ENCODE assay signal across 1 cellular context in the genomic region with DNA sequence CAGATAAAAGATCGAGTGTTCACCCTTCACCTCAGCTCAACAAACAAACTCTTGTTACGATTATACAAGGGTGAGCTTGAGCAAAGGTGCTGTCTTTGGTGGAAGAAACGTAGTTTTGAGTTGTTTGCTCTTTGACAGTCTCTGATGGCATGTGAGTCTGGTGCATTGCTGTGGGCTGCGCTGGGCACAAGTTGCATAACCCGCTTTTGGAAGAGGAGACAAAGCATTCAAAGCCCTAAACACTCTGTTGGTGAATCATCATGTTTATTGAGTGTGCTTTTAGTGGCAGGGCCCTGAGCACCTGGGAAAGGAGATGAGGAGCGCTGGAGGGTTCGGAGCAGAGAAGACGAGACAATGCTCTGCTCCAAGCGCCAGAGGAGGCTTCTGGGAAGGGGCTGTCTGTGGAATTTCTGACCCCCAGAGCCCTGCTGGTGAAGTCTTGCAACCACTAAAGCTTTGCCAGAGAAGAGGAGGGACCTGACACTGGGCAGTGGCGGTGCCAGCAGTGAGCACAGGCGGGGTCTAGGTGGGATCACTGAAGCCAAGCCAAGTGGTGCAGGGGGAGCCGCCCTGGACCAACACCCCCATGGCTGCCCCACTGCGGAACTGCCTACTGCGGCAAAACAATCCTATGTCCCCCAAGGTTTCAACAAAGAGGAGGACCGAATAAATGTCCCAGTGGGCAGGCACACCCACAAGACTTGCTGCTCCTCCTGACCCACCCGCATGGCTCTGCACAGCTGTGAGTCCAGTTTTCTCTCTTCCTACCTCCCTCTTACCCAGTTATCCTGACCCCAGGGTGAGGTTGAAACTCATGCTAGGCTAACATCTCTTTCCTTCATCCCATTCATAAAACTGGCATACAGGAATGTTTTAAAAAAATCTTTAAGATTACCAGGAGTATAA.
TF ChIP-seq lines count a peak whose summit lies in the region.

No MANE protein-coding gene starts in this region.

TF ChIP-seq in HepG2, 621 proteins besides CTCF, POLR2A, EP300 and RAD21 (continued from another document and continues in another):
- TF ChIP-seq, protein P1, sequence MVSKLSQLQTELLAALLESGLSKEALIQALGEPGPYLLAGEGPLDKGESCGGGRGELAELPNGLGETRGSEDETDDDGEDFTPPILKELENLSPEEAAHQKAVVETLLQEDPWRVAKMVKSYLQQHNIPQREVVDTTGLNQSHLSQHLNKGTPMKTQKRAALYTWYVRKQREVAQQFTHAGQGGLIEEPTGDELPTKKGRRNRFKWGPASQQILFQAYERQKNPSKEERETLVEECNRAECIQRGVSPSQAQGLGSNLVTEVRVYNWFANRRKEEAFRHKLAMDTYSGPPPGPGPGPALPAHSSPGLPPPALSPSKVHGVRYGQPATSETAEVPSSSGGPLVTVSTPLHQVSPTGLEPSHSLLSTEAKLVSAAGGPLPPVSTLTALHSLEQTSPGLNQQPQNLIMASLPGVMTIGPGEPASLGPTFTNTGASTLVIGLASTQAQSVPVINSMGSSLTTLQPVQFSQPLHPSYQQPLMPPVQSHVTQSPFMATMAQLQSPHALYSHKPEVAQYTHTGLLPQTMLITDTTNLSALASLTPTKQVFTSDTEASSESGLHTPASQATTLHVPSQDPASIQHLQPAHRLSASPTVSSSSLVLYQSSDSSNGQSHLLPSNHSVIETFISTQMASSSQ (IDR thresholded peaks at IDR 0.05; ENCODE audit: low read depth), result no peak
- TF ChIP-seq, protein P1 (CRISPR knock-in tag; IDR thresholded peaks at IDR 0.05; ENCODE audit: borderline replicate concordance), result no peak
- TF ChIP-seq NFE2 (CRISPR knock-in tag; IDR thresholded peaks at IDR 0.05), result no peak
- no peak for TF ChIP-seq GABPB1 (CRISPR knock-in tag; IDR thresholded peaks at IDR 0.05)
- TF ChIP-seq, protein P2, sequence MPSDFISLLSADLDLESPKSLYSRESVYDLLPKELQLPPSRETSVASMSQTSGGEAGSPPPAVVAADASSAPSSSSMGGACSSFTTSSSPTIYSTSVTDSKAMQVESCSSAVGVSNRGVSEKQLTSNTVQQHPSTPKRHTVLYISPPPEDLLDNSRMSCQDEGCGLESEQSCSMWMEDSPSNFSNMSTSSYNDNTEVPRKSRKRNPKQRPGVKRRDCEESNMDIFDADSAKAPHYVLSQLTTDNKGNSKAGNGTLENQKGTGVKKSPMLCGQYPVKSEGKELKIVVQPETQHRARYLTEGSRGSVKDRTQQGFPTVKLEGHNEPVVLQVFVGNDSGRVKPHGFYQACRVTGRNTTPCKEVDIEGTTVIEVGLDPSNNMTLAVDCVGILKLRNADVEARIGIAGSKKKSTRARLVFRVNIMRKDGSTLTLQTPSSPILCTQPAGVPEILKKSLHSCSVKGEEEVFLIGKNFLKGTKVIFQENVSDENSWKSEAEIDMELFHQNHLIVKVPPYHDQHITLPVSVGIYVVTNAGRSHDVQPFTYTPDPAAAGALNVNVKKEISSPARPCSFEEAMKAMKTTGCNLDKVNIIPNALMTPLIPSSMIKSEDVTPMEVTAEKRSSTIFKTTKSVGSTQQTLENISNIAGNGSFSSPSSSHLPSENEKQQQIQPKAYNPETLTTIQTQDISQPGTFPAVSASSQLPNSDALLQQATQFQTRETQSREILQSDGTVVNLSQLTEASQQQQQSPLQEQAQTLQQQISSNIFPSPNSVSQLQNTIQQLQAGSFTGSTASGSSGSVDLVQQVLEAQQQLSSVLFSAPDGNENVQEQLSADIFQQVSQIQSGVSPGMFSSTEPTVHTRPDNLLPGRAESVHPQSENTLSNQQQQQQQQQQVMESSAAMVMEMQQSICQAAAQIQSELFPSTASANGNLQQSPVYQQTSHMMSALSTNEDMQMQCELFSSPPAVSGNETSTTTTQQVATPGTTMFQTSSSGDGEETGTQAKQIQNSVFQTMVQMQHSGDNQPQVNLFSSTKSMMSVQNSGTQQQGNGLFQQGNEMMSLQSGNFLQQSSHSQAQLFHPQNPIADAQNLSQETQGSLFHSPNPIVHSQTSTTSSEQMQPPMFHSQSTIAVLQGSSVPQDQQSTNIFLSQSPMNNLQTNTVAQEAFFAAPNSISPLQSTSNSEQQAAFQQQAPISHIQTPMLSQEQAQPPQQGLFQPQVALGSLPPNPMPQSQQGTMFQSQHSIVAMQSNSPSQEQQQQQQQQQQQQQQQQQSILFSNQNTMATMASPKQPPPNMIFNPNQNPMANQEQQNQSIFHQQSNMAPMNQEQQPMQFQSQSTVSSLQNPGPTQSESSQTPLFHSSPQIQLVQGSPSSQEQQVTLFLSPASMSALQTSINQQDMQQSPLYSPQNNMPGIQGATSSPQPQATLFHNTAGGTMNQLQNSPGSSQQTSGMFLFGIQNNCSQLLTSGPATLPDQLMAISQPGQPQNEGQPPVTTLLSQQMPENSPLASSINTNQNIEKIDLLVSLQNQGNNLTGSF (CRISPR knock-in tag; IDR thresholded peaks at IDR 0.05), result no peak
- TF ChIP-seq SUZ12 (IDR thresholded peaks at IDR 0.05; ENCODE audit: low read depth, low read length), result no peak
- TF ChIP-seq, protein P3, sequence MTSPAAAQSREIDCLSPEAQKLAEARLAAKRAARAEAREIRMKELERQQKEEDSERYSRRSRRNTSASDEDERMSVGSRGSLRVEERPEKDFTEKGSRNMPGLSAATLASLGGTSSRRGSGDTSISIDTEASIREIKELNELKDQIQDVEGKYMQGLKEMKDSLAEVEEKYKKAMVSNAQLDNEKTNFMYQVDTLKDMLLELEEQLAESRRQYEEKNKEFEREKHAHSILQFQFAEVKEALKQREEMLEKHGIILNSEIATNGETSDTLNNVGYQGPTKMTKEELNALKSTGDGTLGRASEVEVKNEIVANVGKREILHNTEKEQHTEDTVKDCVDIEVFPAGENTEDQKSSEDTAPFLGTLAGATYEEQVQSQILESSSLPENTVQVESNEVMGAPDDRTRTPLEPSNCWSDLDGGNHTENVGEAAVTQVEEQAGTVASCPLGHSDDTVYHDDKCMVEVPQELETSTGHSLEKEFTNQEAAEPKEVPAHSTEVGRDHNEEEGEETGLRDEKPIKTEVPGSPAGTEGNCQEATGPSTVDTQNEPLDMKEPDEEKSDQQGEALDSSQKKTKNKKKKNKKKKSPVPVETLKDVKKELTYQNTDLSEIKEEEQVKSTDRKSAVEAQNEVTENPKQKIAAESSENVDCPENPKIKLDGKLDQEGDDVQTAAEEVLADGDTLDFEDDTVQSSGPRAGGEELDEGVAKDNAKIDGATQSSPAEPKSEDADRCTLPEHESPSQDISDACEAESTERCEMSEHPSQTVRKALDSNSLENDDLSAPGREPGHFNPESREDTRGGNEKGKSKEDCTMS (CRISPR knock-in tag; conservative IDR thresholded peaks at IDR 0.05), result no peak
- TF ChIP-seq, protein P4, sequence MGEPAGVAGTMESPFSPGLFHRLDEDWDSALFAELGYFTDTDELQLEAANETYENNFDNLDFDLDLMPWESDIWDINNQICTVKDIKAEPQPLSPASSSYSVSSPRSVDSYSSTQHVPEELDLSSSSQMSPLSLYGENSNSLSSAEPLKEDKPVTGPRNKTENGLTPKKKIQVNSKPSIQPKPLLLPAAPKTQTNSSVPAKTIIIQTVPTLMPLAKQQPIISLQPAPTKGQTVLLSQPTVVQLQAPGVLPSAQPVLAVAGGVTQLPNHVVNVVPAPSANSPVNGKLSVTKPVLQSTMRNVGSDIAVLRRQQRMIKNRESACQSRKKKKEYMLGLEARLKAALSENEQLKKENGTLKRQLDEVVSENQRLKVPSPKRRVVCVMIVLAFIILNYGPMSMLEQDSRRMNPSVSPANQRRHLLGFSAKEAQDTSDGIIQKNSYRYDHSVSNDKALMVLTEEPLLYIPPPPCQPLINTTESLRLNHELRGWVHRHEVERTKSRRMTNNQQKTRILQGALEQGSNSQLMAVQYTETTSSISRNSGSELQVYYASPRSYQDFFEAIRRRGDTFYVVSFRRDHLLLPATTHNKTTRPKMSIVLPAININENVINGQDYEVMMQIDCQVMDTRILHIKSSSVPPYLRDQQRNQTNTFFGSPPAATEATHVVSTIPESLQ (CRISPR knock-in tag; conservative IDR thresholded peaks at IDR 0.05), result no peak
- TF ChIP-seq, protein P5, sequence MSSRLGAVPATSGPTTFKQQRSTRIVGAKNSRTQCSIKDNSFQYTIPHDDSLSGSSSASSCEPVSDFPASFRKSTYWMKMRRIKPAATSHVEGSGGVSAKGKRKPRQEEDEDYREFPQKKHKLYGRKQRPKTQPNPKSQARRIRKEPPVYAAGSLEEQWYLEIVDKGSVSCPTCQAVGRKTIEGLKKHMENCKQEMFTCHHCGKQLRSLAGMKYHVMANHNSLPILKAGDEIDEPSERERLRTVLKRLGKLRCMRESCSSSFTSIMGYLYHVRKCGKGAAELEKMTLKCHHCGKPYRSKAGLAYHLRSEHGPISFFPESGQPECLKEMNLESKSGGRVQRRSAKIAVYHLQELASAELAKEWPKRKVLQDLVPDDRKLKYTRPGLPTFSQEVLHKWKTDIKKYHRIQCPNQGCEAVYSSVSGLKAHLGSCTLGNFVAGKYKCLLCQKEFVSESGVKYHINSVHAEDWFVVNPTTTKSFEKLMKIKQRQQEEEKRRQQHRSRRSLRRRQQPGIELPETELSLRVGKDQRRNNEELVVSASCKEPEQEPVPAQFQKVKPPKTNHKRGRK (CRISPR knock-in tag; IDR thresholded peaks at IDR 0.05), result no peak
- peak; percentile 36; the same call in 1 of the 2 replicates for TF ChIP-seq ZNF614 (CRISPR knock-in tag; IDR thresholded peaks at IDR 0.05; ENCODE audit: borderline replicate concordance)
- TF ChIP-seq SAFB2 (CRISPR knock-in tag; IDR thresholded peaks at IDR 0.05; ENCODE audit: borderline replicate concordance, low read depth), result no peak
- peak; percentile 50; the same call in 1 of the 2 replicates for TF ChIP-seq HOXA3 (CRISPR knock-in tag; IDR thresholded peaks at IDR 0.05)
- TF ChIP-seq ZNF260 (CRISPR knock-in tag; IDR thresholded peaks at IDR 0.05; ENCODE audit: borderline replicate concordance, low read depth), result no peak
- TF ChIP-seq, protein P6, sequence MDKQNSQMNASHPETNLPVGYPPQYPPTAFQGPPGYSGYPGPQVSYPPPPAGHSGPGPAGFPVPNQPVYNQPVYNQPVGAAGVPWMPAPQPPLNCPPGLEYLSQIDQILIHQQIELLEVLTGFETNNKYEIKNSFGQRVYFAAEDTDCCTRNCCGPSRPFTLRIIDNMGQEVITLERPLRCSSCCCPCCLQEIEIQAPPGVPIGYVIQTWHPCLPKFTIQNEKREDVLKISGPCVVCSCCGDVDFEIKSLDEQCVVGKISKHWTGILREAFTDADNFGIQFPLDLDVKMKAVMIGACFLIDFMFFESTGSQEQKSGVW (CRISPR knock-in tag; IDR thresholded peaks at IDR 0.05; ENCODE audit: borderline replicate concordance), result no peak
- no peak for TF ChIP-seq SCMH1 (CRISPR knock-in tag; IDR thresholded peaks at IDR 0.05; ENCODE audit: borderline replicate concordance)
- TF ChIP-seq ZNF644 (CRISPR knock-in tag; IDR thresholded peaks at IDR 0.05; ENCODE audit: low read depth), result peak; percentile 82
- TF ChIP-seq SMYD3 (CRISPR knock-in tag; IDR thresholded peaks at IDR 0.05), result no peak
- TF ChIP-seq FOXP1 (IDR thresholded peaks at IDR 0.05), result no peak
- TF ChIP-seq FOXP1 (CRISPR knock-in tag; IDR thresholded peaks at IDR 0.05), result peak; percentile 69
- TF ChIP-seq ZNF510 (CRISPR knock-in tag; IDR thresholded peaks at IDR 0.05; ENCODE audit: low read depth), result no peak
- TF ChIP-seq SALL1 (CRISPR knock-in tag; IDR thresholded peaks at IDR 0.05), result peak; percentile 69
- no peak for TF ChIP-seq MTA1 (CRISPR knock-in tag; IDR thresholded peaks at IDR 0.05; ENCODE audit: borderline replicate concordance)
- TF ChIP-seq, protein P7, sequence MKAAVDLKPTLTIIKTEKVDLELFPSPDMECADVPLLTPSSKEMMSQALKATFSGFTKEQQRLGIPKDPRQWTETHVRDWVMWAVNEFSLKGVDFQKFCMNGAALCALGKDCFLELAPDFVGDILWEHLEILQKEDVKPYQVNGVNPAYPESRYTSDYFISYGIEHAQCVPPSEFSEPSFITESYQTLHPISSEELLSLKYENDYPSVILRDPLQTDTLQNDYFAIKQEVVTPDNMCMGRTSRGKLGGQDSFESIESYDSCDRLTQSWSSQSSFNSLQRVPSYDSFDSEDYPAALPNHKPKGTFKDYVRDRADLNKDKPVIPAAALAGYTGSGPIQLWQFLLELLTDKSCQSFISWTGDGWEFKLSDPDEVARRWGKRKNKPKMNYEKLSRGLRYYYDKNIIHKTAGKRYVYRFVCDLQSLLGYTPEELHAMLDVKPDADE (CRISPR knock-in tag; IDR thresholded peaks at IDR 0.05), result no peak
- TF ChIP-seq ZNF317 (CRISPR knock-in tag; IDR thresholded peaks at IDR 0.05), result no peak
- TF ChIP-seq RFX3 (CRISPR knock-in tag; IDR thresholded peaks at IDR 0.05), result no peak
- TF ChIP-seq MYNN (CRISPR knock-in tag; IDR thresholded peaks at IDR 0.05; ENCODE audit: low read depth), result no peak
- TF ChIP-seq, protein P8, sequence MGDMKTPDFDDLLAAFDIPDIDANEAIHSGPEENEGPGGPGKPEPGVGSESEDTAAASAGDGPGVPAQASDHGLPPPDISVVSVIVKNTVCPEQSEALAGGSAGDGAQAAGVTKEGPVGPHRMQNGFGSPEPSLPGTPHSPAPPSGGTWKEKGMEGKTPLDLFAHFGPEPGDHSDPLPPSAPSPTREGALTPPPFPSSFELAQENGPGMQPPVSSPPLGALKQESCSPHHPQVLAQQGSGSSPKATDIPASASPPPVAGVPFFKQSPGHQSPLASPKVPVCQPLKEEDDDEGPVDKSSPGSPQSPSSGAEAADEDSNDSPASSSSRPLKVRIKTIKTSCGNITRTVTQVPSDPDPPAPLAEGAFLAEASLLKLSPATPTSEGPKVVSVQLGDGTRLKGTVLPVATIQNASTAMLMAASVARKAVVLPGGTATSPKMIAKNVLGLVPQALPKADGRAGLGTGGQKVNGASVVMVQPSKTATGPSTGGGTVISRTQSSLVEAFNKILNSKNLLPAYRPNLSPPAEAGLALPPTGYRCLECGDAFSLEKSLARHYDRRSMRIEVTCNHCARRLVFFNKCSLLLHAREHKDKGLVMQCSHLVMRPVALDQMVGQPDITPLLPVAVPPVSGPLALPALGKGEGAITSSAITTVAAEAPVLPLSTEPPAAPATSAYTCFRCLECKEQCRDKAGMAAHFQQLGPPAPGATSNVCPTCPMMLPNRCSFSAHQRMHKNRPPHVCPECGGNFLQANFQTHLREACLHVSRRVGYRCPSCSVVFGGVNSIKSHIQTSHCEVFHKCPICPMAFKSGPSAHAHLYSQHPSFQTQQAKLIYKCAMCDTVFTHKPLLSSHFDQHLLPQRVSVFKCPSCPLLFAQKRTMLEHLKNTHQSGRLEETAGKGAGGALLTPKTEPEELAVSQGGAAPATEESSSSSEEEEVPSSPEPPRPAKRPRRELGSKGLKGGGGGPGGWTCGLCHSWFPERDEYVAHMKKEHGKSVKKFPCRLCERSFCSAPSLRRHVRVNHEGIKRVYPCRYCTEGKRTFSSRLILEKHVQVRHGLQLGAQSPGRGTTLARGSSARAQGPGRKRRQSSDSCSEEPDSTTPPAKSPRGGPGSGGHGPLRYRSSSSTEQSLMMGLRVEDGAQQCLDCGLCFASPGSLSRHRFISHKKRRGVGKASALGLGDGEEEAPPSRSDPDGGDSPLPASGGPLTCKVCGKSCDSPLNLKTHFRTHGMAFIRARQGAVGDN (CRISPR knock-in tag; IDR thresholded peaks at IDR 0.05), result peak; percentile 36; the same call in 1 of the 2 replicates
- no peak for TF ChIP-seq ZNF552 (CRISPR knock-in tag; IDR thresholded peaks at IDR 0.05; ENCODE audit: borderline replicate concordance)
- no peak for TF ChIP-seq ZNF460 (CRISPR knock-in tag; IDR thresholded peaks at IDR 0.05; ENCODE audit: borderline replicate concordance)
- TF ChIP-seq SIN3B (IDR thresholded peaks at IDR 0.05; ENCODE audit: low read length), result no peak
